Comparison of ENCODE assay signal across 8 cellular contexts in the genomic region with DNA sequence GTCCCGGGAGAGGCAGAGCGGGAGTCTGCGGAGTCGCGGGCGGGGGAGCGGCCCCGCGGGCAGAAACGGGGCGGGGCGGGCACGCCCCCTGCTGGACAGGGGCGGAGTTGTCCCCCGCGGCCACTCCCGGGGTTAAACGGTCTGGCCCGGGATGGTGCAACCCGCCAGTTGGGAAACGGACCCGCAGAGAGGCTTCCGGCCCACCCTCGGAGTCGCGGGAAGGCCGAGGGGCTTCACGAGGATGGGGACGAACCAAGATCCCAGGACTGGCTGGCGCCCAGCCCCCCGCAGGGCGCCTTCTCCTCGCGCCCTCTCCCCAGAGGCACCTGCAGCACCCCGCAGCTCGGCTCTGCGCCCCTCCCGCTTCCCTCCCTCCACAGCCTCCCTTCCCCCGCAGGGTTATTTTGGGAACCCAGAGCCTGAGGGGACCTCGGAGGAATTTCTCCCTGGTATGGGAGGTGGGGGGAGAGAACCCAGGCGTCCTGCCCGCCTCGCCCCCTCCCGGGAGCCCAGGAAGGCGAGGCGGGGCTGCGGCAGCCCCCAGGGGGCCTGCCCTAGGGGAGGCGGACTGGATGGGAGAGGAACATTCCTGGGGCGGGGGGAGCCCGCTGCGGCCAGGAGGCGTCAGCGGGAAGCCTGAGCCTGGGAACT. TPM values are rescaled to one million over a fixed set of nuclear protein-coding genes. Genes with fewer than 3 reads are reported as not detected.
DNase-seq lines count a peak whose midpoint lies in the region; ATAC-seq and TF ChIP-seq lines count a peak whose summit lies in the region.

No MANE protein-coding gene starts in this region.

- H3K4me1 Mint-ChIP-seq in osteocyte (ENCODE audit: unreplicated experiment), result peaks cover 28% of the 10 kb centered on the region

- no peaks in the 10 kb centered on the region for H4K20me1 ChIP-seq in PC-9 (ENCODE audit: insufficient read depth)

- H3K9me2 ChIP-seq in PC-9 (ENCODE audit: insufficient read depth), result no peaks in the 10 kb centered on the region

- H3K36me3 ChIP-seq in PC-9 (ENCODE audit: low read depth) (no peaks in the 10 kb centered on the region), tibial nerve (peaks cover 0 to 15% (median 0%) of the 10 kb centered on the region in 3 donors)

- intact Hi-C loops in PC-9 (cut with micrococcal nuclease; ENCODE audit: unreplicated experiment), result loop anchor here (5.0 kb wide), 1 partner anchor 91 kb away; no protein-coding TSS in a partner anchor

- BruUV-seq in PC-9 (replicated peaks; lab: Mats Ljungman, UMichigan), result no TSS peak

- TF ChIP-seq POLR2A in tibial nerve (IDR thresholded peaks at IDR 0.05), result no peak

- no peaks in the 10 kb centered on the region for H3K9me3 Mint-ChIP-seq in osteocyte (ENCODE audit: unreplicated experiment)

- peaks cover 51% of the 10 kb centered on the region for H3K27me3 ChIP-seq in PC-9 (ENCODE audit: insufficient read depth, low read depth)
- peaks cover 0 to 37% of the 10 kb centered on the region in 2 donors for H3K27me3 ChIP-seq in tibial nerve

- CTCF ChIA-PET in AG04449 (lab: Yijun Ruan, JAX) (interaction anchor here (0.6 to 3.0 kb wide), 19 partner anchors 7 to 294 kb away, joined by 3 to 19 read pairs (median 5); no protein-coding TSS in a partner anchor), PC-9 (lab: Charles Lee) (interaction anchor here (0.5 to 0.7 kb wide), 3 partner anchors 9 to 424 kb away, joined by 3 to 7 read pairs (median 3); no protein-coding TSS in a partner anchor)

- TF ChIP-seq EP300 in tibial nerve (IDR thresholded peaks at IDR 0.05), result no peak

- H3F3A ChIP-seq in PC-9 (ENCODE audit: insufficient read depth, low read depth), result peaks cover 10% of the 10 kb centered on the region

- POLR2A ChIA-PET in AG04449 (lab: Yijun Ruan, JAX), result no interaction called here
- POLR2A ChIA-PET in PC-9 (lab: Charles Lee; ENCODE audit: unreplicated experiment), result interaction anchor here (0.6 kb wide), 1 partner anchor 1158 kb away, joined by 8 read pairs; no protein-coding TSS in a partner anchor

- H3K27me3 Mint-ChIP-seq in osteocyte (ENCODE audit: unreplicated experiment), result no peaks in the 10 kb centered on the region

- H3K27ac Mint-ChIP-seq in osteocyte (ENCODE audit: unreplicated experiment), result no peak overlapping the region

- no peak overlapping the region for H3K27ac ChIP-seq in PC-9
- H3K27ac ChIP-seq in tibial nerve, result peak overlapping the region; percentile 66 to 89 (median 86)

- no peak overlapping the region for H3K4me3 Mint-ChIP-seq in osteocyte (ENCODE audit: unreplicated experiment)

- TF ChIP-seq CTCF in AG04449 (IDR thresholded peaks at IDR 0.05; ENCODE audit: insufficient read depth, low read length, missing control alignments) (peak; percentile 81), PC-9 (conservative IDR thresholded peaks at IDR 0.05) (peak; percentile 93), osteocyte (IDR thresholded peaks at IDR 0.05) (peak; percentile 89), tibial nerve (IDR thresholded peaks at IDR 0.05) (peak; percentile 70 to 86 (median 80))

- H3K4me1 ChIP-seq in PC-9 (replicated peaks; ENCODE audit: insufficient read depth), result peaks cover 13% of the 10 kb centered on the region
- peaks cover 0 to 52% (median 34%) of the 10 kb centered on the region in 4 donors for H3K4me1 ChIP-seq in tibial nerve

- H3K36me3 Mint-ChIP-seq in osteocyte (ENCODE audit: unreplicated experiment), result no peaks in the 10 kb centered on the region

- H3K79me2 ChIP-seq in PC-9 (ENCODE audit: low read depth), result no peaks in the 10 kb centered on the region

- peak overlapping the region; percentile 92 for H2AFZ ChIP-seq in PC-9

- peak overlapping the region; percentile 89 for H3K4me2 ChIP-seq in PC-9

- H3K9me3 ChIP-seq in PC-9 (ENCODE audit: insufficient read depth, low read depth) (no peaks in the 10 kb centered on the region), tibial nerve (no peaks in the 10 kb centered on the region)

- peak; percentile 41 for ATAC-seq in GM21529 (IDR thresholded peaks at IDR 0.05; ENCODE audit: unreplicated experiment)
- ATAC-seq in HG03354 (IDR thresholded peaks at IDR 0.05; ENCODE audit: poor library complexity, severe bottlenecking, unreplicated experiment), result no peak

- WGBS in tibial nerve, 2 donors, result 1 to 2% methylated on average over 31 to 32 of the region's 53 CpGs

- no peak for DNase-seq in AG04449 (ENCODE audit: low read depth, low spot score)
- DNase-seq in PC-9, result peak in 1 of 2 experiments; percentile 83
- DNase-seq in activated gamma-delta T cell treated with Interleukin-2 at 50 U/mL for 16 hours, result peak; percentile 75
- DNase-seq in glomerular visceral epithelial cell (ENCODE audit: extremely low spot score), result peak; percentile 50
- DNase-seq in osteocyte (ENCODE audit: extremely low spot score, unreplicated experiment), result peak; percentile 92
- peak; percentile 57 to 64 for DNase-seq in tibial nerve (ENCODE audit: low spot score in 2 of 2)

- peak overlapping the region; percentile 50 for H3K4me3 ChIP-seq in AG04449 (ENCODE audit: low read depth, low read length)
- peak overlapping the region; percentile 64 for H3K4me3 ChIP-seq in PC-9
- H3K4me3 ChIP-seq in tibial nerve, result peak overlapping the region; percentile 35 to 72 (median 56)

RNA-seq across cellular contexts. Expression of a gene that starts 0.9 kb away (rescaled TPM):
- total RNA-seq in PC-9 (2021), result 1.0 and 2.1 TPM in 2 replicates
- 10.3 and 11.2 TPM in 2 replicates for total RNA-seq in osteocyte
- 10 to 100 TPM; 35.4 to 87.0 (median 59.0) TPM for total RNA-seq in tibial nerve

RNA-seq across cellular contexts. Expression of a gene that starts 16.7 kb away (rescaled TPM):
- total RNA-seq in PC-9 (2021) (1.3 and 1.6 TPM in 2 replicates), osteocyte (0.73 and 0.84 TPM in 2 replicates), tibial nerve (10 to 100 TPM in 2 of 4 donors, 1 to 10 TPM in 2; 2.1 to 18.6 (median 9.9) TPM)

RNA-seq across cellular contexts. Expression of a gene that starts 20.1 kb away (rescaled TPM):
- 0.10 TPM in 1 of 2 replicates, not detected in the other for total RNA-seq in PC-9 (2021)
- 2.6 and 2.7 TPM in 2 replicates for total RNA-seq in osteocyte
- 10 to 100 TPM in 2 of 4 donors, 1 to 10 TPM in 2; 1.7 to 25.5 (median 8.7) TPM for total RNA-seq in tibial nerve

RNA-seq across cellular contexts. Expression of a gene that starts 35.3 kb away (rescaled TPM):
- 253 and 336 TPM in 2 replicates for total RNA-seq in PC-9 (2021)
- 267 and 290 TPM in 2 replicates for total RNA-seq in osteocyte
- total RNA-seq in tibial nerve, result 100 to 1,000 TPM; 368 to 416 (median 372) TPM

RNA-seq across cellular contexts. Expression of a gene that starts 59.9 kb away (rescaled TPM):
- 32.6 and 34.3 TPM in 2 replicates for total RNA-seq in PC-9 (2021)
- total RNA-seq in osteocyte, result 16.0 and 18.6 TPM in 2 replicates
- 10 to 100 TPM; 10.6 to 22.2 (median 13.5) TPM for total RNA-seq in tibial nerve
